ENCODE assay signal across 8 cellular contexts in the genomic region with DNA sequence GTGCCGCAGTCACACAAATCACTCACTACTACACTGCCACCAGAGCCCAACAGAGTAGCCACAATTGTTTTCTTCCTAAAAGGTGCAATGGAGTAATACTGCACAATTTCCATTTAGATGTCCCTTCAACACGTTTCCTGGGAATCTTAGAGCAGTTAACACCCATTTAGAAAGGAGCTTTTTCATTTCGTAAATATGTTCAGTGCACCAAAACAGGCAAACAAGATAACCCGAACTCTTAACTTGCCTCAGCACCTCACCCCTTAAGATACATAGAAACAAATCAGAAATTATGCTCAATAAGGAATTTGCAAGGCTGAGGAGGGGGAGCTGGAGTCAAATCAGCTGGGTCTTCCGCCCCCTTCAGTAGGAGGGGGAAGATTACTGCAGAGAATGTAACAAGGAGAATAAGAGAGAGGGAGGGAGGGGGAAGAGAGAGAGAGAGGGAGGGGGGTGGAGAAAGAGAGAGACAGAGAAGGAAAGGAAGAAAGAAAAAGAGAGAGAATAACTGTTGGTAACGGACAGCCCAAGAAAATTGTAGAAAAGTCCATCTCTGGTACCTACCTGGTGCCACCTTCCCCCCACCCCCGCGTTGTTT.
DNase-seq lines count a peak whose midpoint lies in the region; ATAC-seq and TF ChIP-seq lines count a peak whose summit lies in the region.

No MANE protein-coding gene starts in this region.

- peak overlapping the region; percentile 93 for H3K27ac Mint-ChIP-seq in chondrocyte (ENCODE audit: unreplicated experiment)
- H3K27ac Mint-ChIP-seq in mesothelial cell of epicardium = peak overlapping the region; percentile 94

- peaks cover 41% of the 10 kb centered on the region for H3K4me1 Mint-ChIP-seq in chondrocyte (ENCODE audit: low read depth)
- peaks cover 38% of the 10 kb centered on the region for H3K4me1 Mint-ChIP-seq in mesothelial cell of epicardium

- H3K9me3 Mint-ChIP-seq in chondrocyte (ENCODE audit: low read depth) (no peaks in the 10 kb centered on the region), mesothelial cell of epicardium (peaks cover 8% of the 10 kb centered on the region)

- H3K36me3 Mint-ChIP-seq in chondrocyte (ENCODE audit: low read depth) = no peaks in the 10 kb centered on the region
- H3K36me3 Mint-ChIP-seq in mesothelial cell of epicardium = no peaks in the 10 kb centered on the region

- H3K27me3 Mint-ChIP-seq in chondrocyte (ENCODE audit: low read depth) (no peaks in the 10 kb centered on the region), mesothelial cell of epicardium (ENCODE audit: low read depth) (no peaks in the 10 kb centered on the region)

- no peaks in the 10 kb centered on the region for H3K36me3 ChIP-seq in KOPT-K1 (ENCODE audit: insufficient read depth, low read length)

- ATAC-seq in HG03521 (IDR thresholded peaks at IDR 0.05; ENCODE audit: unreplicated experiment) (no peak), HG03432 (IDR thresholded peaks at IDR 0.05; ENCODE audit: unreplicated experiment) (no peak)

- peak overlapping the region; percentile 87 for H3K4me3 Mint-ChIP-seq in chondrocyte (ENCODE audit: unreplicated experiment)
- H3K4me3 Mint-ChIP-seq in mesothelial cell of epicardium = peak overlapping the region; percentile 88

- peaks cover 14% of the 10 kb centered on the region for H3K9me3 ChIP-seq in KOPT-K1 (ENCODE audit: insufficient read depth, low read length, poor library complexity, severe bottlenecking)

- peak; percentile 33 for DNase-seq in Ammon's horn (ENCODE audit: low spot score)
- DNase-seq in chondrocyte (ENCODE audit: low spot score) = no peak
- DNase-seq in mesothelial cell of epicardium (ENCODE audit: low spot score in 2 of 2, unreplicated experiment in 2 of 2) = no peak
- DNase-seq in superior temporal gyrus (ENCODE audit: extremely low spot score) = no peak
- no peak for DNase-seq in DMS53 (lab: John Stamatoyannopoulos, UW)

- peak overlapping the region; percentile 85 for H3K27ac ChIP-seq in KOPT-K1 (ENCODE audit: low read depth, low read length, poor library complexity, severe bottlenecking)

- no peak for TF ChIP-seq CTCF in chondrocyte (IDR thresholded peaks at IDR 0.05)
- TF ChIP-seq CTCF in mesothelial cell of epicardium (IDR thresholded peaks at IDR 0.05; ENCODE audit: unreplicated experiment) = no peak
